9 cellular contexts compared by ENCODE assay signal in genomic region chrX:153743608-153744209, GRCh38. TPM values are rescaled to one million over a fixed set of nuclear protein-coding genes. Genes with fewer than 3 reads are reported as not detected.
DNase-seq lines count a peak whose midpoint lies in the region; TF ChIP-seq lines count a peak whose summit lies in the region.
"Not testable (repeated sequence)": the region's sequence is repeated elsewhere in the genome, so short reads cannot be mapped to it uniquely, and the experiment has no call there.
"Had no signal": no experiment of that assay in that cellular context is flagged by ENCODE, and none has a peak within 500 bp of the region (broad histone marks: within the 10 kb centered on the region; RNA-seq: fewer than 3 reads in every experiment).

No MANE protein-coding gene starts in this region.

- H3K4me3 ChIP-seq in A673 (ENCODE audit: low read depth, low read length, poor library complexity, severe bottlenecking) = peak overlapping the region; percentile 20
- peak overlapping the region; percentile 35 for H3K4me3 ChIP-seq in H7 (ENCODE audit: insufficient read depth, low read depth, low read length)
- peak overlapping the region in 1 of 4 donors; percentile 10 for H3K4me3 ChIP-seq in adrenal gland
- H3K4me3 ChIP-seq in iPS-20b (ENCODE audit: low read length) = peak overlapping the region; percentile 64
- peak overlapping the region; percentile 20 for H3K4me3 ChIP-seq in suprapubic skin

- H3K27ac ChIP-seq in A673 (ENCODE audit: low read depth, low read length, poor library complexity, severe bottlenecking); iPS-20b (ENCODE audit: low read length); suprapubic skin: not testable (repeated sequence)
- H3K27ac ChIP-seq in adrenal gland = peak overlapping the region; percentile 26 to 89 (median 70)

- not testable (repeated sequence) for H3K27ac Mint-ChIP-seq in nephron progenitor cell

- 29 to 60% (median 34%) methylated on average over 1 to 21 of the region's 29 CpGs for WGBS in adrenal gland, 4 donors
- 46% methylated on average over 5 of the region's 29 CpGs for WGBS in suprapubic skin

- not testable (repeated sequence) for TF ChIP-seq CTCF in A673 (conservative IDR thresholded peaks at IDR 0.05; ENCODE audit: low read depth, low read length); nephron progenitor cell (IDR thresholded peaks at IDR 0.05); suprapubic skin (IDR thresholded peaks at IDR 0.05)
- peak in 3 of 6 experiments; percentile 9 to 17 (median 10) for TF ChIP-seq CTCF in adrenal gland (IDR thresholded peaks at IDR 0.05)

- H3K4me3 Mint-ChIP-seq in nephron progenitor cell = peak overlapping the region; percentile 67

- not testable (repeated sequence) for H3K9ac ChIP-seq in iPS-20b (ENCODE audit: low read depth, low read length)

- H3K36me3 Mint-ChIP-seq in nephron progenitor cell (ENCODE audit: low read depth) = not testable (repeated sequence)

- H3K9me3 Mint-ChIP-seq in nephron progenitor cell = peaks cover 43% of the 10 kb centered on the region

- CTCF ChIA-PET in A673 (lab: Charles Lee) = not testable (repeated sequence)

- not testable (repeated sequence) for TF ChIP-seq EP300 in suprapubic skin (IDR thresholded peaks at IDR 0.05)

- not testable (repeated sequence) for BruUV-seq in A673 (replicated peaks; lab: Mats Ljungman, UMichigan)

- POLR2A ChIA-PET in A673 (lab: Charles Lee; ENCODE audit: low non-redundant PET) = not testable (repeated sequence)

- TF ChIP-seq POLR2A in adrenal gland (IDR thresholded peaks at IDR 0.05) = peak in 1 of 2 donors; percentile 67
- TF ChIP-seq POLR2A in suprapubic skin (IDR thresholded peaks at IDR 0.05) = not testable (repeated sequence)

- not testable (repeated sequence) for H3K27me3 ChIP-seq in A673 (replicated peaks; ENCODE audit: insufficient read depth, low read depth, low read length, poor library complexity); H7 (ENCODE audit: control insufficient read depth, insufficient read depth, low read length); adrenal gland; iPS-20b (ENCODE audit: insufficient read depth, low read length); suprapubic skin

- intact Hi-C loops in A673 (cut with micrococcal nuclease; ENCODE audit: unreplicated experiment); adrenal gland (cut with DNase I): not testable (repeated sequence)

- H3K27me3 Mint-ChIP-seq in nephron progenitor cell (ENCODE audit: low read depth, poor library complexity) = not testable (repeated sequence)

- not testable (repeated sequence) for H3K9me3 ChIP-seq in A673 (ENCODE audit: low read depth, low read length, poor library complexity, severe bottlenecking); adrenal gland (replicated peaks in 1 of 3); iPS-20b (ENCODE audit: insufficient read depth, low read depth, low read length); suprapubic skin

- DNase-seq in A673 (ENCODE audit: low spot score) = peak; percentile 45
- DNase-seq in H7 = peak; percentile 71
- peak; percentile 76 for DNase-seq in NCI-H226
- DNase-seq in adrenal gland = peak; percentile 88 to 96 (median 92)
- peak; percentile 24 for DNase-seq in fibroblast of gingiva (ENCODE audit: low read depth)
- peak; percentile 52 for DNase-seq in nephron progenitor cell
- DNase-seq in suprapubic skin (ENCODE audit: low spot score in 2 of 2) = peak in 1 of 2 donors; percentile 87

- not testable (repeated sequence) for H3K4me1 ChIP-seq in A673 (ENCODE audit: insufficient read depth, low read length, poor library complexity, severe bottlenecking); adrenal gland (replicated peaks in 1 of 2); iPS-20b (ENCODE audit: insufficient read depth, low read length)
- H3K4me1 ChIP-seq in suprapubic skin = peaks cover 15% of the 10 kb centered on the region

- peaks cover 26% of the 10 kb centered on the region for H3K4me1 Mint-ChIP-seq in nephron progenitor cell

- H3K36me3 ChIP-seq in A673 (ENCODE audit: insufficient read depth, low read length, poor library complexity, severe bottlenecking); H7 (replicated peaks; ENCODE audit: control insufficient read depth, insufficient read depth, low read length); adrenal gland (replicated peaks in 1 of 2); iPS-20b (ENCODE audit: insufficient read depth, low read depth, low read length); suprapubic skin: not testable (repeated sequence)

RNA-seq across cellular contexts. Expression of gene ABCD1, which starts 19.1 kb away (rescaled TPM):
- total RNA-seq in A673 (2021) (7.8 and 8.0 TPM in 2 replicates), adrenal gland (10 to 100 TPM; 36.5 to 78.0 (median 53.4) TPM), suprapubic skin (1 to 10 TPM; 5.9 to 9.4 (median 7.4) TPM)
- 12.2 and 17.1 TPM in 2 replicates for total RNA-seq in H7 (2014; rRNA removed; shearing (Covaris generic))
- 10 to 100 TPM; 29.7 to 58.6 (median 42.3) TPM for polyA plus RNA-seq in adrenal gland

RNA-seq across cellular contexts. Expression of gene BCAP31, which starts 19.5 kb away (rescaled TPM):
- total RNA-seq in A673 (2021) (219 and 235 TPM in 2 replicates), adrenal gland (100 to 1,000 TPM; 168 to 343 (median 277) TPM), suprapubic skin (100 to 1,000 TPM; 112 to 170 (median 167) TPM)
- total RNA-seq in H7 (2014; rRNA removed; shearing (Covaris generic)) = 95.0 and 176 TPM in 2 replicates
- polyA plus RNA-seq in adrenal gland = 100 to 1,000 TPM; 121 to 274 (median 218) TPM

RNA-seq across cellular contexts. Expression of gene PLXNB3, which starts 20.3 kb away (rescaled TPM):
- 0.59 TPM in 1 of 2 replicates, not detected in the other for total RNA-seq in A673 (2021)
- 0.07 TPM in 1 of 2 replicates, not detected in the other for total RNA-seq in H7 (2014; rRNA removed; shearing (Covaris generic))
- 100 to 1,000 TPM in 1 of 8 donors, 10 to 100 TPM in 7; 31.2 to 103 (median 41.4) TPM for total RNA-seq in adrenal gland
- 100 to 1,000 TPM in 1 of 3 donors, 10 to 100 TPM in 2; 21.7 to 119 (median 87.3) TPM for polyA plus RNA-seq in adrenal gland
- total RNA-seq in suprapubic skin = 10 to 100 TPM; 13.5 to 23.9 (median 19.8) TPM

RNA-seq across cellular contexts. Expression of gene SRPK3, which starts 37.1 kb away (rescaled TPM):
- total RNA-seq in A673 (2021) = not detected in 2 replicates
- total RNA-seq in H7 (2014; rRNA removed; shearing (Covaris generic)) = not detected in 2 replicates
- total RNA-seq in adrenal gland = 1 to 10 TPM in 4 of 8 donors, under 1 TPM in 3, not detected in 1; 0.14 to 2.9 (median 1.2) TPM
- polyA plus RNA-seq in adrenal gland = 10 to 100 TPM in 1 of 3 donors, 1 to 10 TPM in 1, under 1 TPM in 1; 0.31 to 20.5 (median 4.9) TPM
- 1 to 10 TPM in 2 of 4 donors, under 1 TPM in 2; 0.42 to 3.1 (median 1.2) TPM for total RNA-seq in suprapubic skin
- total RNA-seq: left lobe of liver had no signal

RNA-seq across cellular contexts. Expression of gene IDH3G, which starts 50.5 kb away (rescaled TPM):
- total RNA-seq in A673 (2021) (52.0 and 55.7 TPM in 2 replicates), adrenal gland (100 to 1,000 TPM in 2 of 8 donors, 10 to 100 TPM in 6; 75.8 to 144 (median 85.2) TPM), suprapubic skin (100 to 1,000 TPM in 1 of 4 donors, 10 to 100 TPM in 3; 58.1 to 105 (median 93.8) TPM)
- 63.3 and 76.2 TPM in 2 replicates for total RNA-seq in H7 (2014; rRNA removed; shearing (Covaris generic))
- polyA plus RNA-seq in adrenal gland = 100 to 1,000 TPM in 2 of 3 donors, 10 to 100 TPM in 1; 73.9 to 112 (median 111) TPM
